In genomic region chr19:18438331-18439024, GRCh38 we compare ENCODE assay signal across 8 cellular contexts. TPM values are rescaled to one million over a fixed set of nuclear protein-coding genes. Genes with fewer than 3 reads are reported as not detected.
DNase-seq lines count a peak whose midpoint lies in the region; ATAC-seq and TF ChIP-seq lines count a peak whose summit lies in the region.

No MANE protein-coding gene starts in this region.

- peaks cover 22% of the 10 kb centered on the region for H3K4me1 Mint-ChIP-seq in progenitor cell of endocrine pancreas (ENCODE audit: low read depth)

- peak overlapping the region; percentile 88 for H3K4me3 ChIP-seq in SK-N-MC

- H3K4me3 Mint-ChIP-seq in progenitor cell of endocrine pancreas (ENCODE audit: low read depth) = peak overlapping the region; percentile 58

- peak overlapping the region; percentile 95 for H3K27ac Mint-ChIP-seq in progenitor cell of endocrine pancreas

- H3K9me3 Mint-ChIP-seq in progenitor cell of endocrine pancreas (ENCODE audit: low read depth) = no peaks in the 10 kb centered on the region

- ATAC-seq in foreskin keratinocyte (peak; percentile 24), GM21390 (IDR thresholded peaks at IDR 0.05; ENCODE audit: unreplicated experiment) (no peak)

- H3K27ac ChIP-seq in SK-N-MC (0 out of 2 replicates have a peak overlapping the region, but pooled peaks have one; percentile 4), foreskin keratinocyte (no peak overlapping the region)

- no peaks in the 10 kb centered on the region for H3K9me3 ChIP-seq in SK-N-MC (ENCODE audit: low read depth, low read length)

- DNase-seq in DMS 273 (lab: John Stamatoyannopoulos, UW; ENCODE audit: unreplicated experiment) (peak; percentile 84), SK-N-MC (ENCODE audit: low read depth, low spot score) (no peak), foreskin keratinocyte (peak in 1 of 2 donors; percentile 68), progenitor cell of endocrine pancreas (ENCODE audit: low spot score, unreplicated experiment) (no peak), NK-92 (lab: John Stamatoyannopoulos, UW; ENCODE audit: unreplicated experiment) (no peak), Ammon's horn (ENCODE audit: low spot score) (no peak)
- DNase-seq in activated CD4-positive, alpha-beta T cell treated with anti-CD3 and anti-CD28 coated beads, Interleukin-2, amount 50 U/mL, for 48 hours = no peak

- peaks cover 5% of the 10 kb centered on the region for H3K36me3 Mint-ChIP-seq in progenitor cell of endocrine pancreas (ENCODE audit: insufficient read depth)

- peaks cover 4% of the 10 kb centered on the region for H3K4me1 ChIP-seq in foreskin keratinocyte

- peak; percentile 21 for TF ChIP-seq CTCF in foreskin keratinocyte (conservative IDR thresholded peaks at IDR 0.05)
- no peak for TF ChIP-seq CTCF in progenitor cell of endocrine pancreas (IDR thresholded peaks at IDR 0.05; ENCODE audit: unreplicated experiment)

- H3K27me3 Mint-ChIP-seq in progenitor cell of endocrine pancreas = no peaks in the 10 kb centered on the region

- H3K27me3 ChIP-seq in foreskin keratinocyte = no peaks in the 10 kb centered on the region

- H3K9ac ChIP-seq in SK-N-MC (ENCODE audit: insufficient read length) = no peak overlapping the region

- H3K36me3 ChIP-seq in SK-N-MC (ENCODE audit: insufficient read depth, low read length) = peaks cover 13% of the 10 kb centered on the region; the same call in 1 of the 2 replicates

RNA-seq across cellular contexts. Expression of gene ISYNA1, which starts 0.5 kb away (rescaled TPM):
- total RNA-seq in foreskin keratinocyte (16.5 and 19.9 TPM in 2 replicates), progenitor cell of endocrine pancreas (234 TPM in 2 replicates)
- 22.1 and 23.2 TPM in 2 replicates for polyA plus RNA-seq in foreskin keratinocyte

RNA-seq across cellular contexts. Expression of gene SSBP4, which starts 19.3 kb away (rescaled TPM):
- total RNA-seq in foreskin keratinocyte (46.3 and 48.7 TPM in 2 replicates), progenitor cell of endocrine pancreas (57.7 and 61.8 TPM in 2 replicates)
- 54.0 and 65.3 TPM in 2 replicates for polyA plus RNA-seq in foreskin keratinocyte

RNA-seq across cellular contexts. Expression of gene LRRC25, which starts 41.1 kb away (rescaled TPM):
- total RNA-seq in foreskin keratinocyte (not detected in 2 replicates), progenitor cell of endocrine pancreas (not detected in 2 replicates)
- not detected in 2 replicates for polyA plus RNA-seq in foreskin keratinocyte

RNA-seq across cellular contexts. Expression of gene GDF15, which starts 52.5 kb away (rescaled TPM):
- total RNA-seq in foreskin keratinocyte (0.34 and 0.67 TPM in 2 replicates), progenitor cell of endocrine pancreas (10.5 and 14.4 TPM in 2 replicates)
- polyA plus RNA-seq in foreskin keratinocyte = 0.48 and 0.57 TPM in 2 replicates

Comparison
In these comparisons a context has a peak if more than half of its experiments do, and no peak if none do; other contexts are left out.
1. RNA of gene ISYNA1, which starts 0.5 kb away (total RNA-seq): 234 TPM in progenitor cell of endocrine pancreas; 16.5 to 19.9 TPM in foreskin keratinocyte; every median in the first group is over 10 times any median in the second.